In the genomic region with DNA sequence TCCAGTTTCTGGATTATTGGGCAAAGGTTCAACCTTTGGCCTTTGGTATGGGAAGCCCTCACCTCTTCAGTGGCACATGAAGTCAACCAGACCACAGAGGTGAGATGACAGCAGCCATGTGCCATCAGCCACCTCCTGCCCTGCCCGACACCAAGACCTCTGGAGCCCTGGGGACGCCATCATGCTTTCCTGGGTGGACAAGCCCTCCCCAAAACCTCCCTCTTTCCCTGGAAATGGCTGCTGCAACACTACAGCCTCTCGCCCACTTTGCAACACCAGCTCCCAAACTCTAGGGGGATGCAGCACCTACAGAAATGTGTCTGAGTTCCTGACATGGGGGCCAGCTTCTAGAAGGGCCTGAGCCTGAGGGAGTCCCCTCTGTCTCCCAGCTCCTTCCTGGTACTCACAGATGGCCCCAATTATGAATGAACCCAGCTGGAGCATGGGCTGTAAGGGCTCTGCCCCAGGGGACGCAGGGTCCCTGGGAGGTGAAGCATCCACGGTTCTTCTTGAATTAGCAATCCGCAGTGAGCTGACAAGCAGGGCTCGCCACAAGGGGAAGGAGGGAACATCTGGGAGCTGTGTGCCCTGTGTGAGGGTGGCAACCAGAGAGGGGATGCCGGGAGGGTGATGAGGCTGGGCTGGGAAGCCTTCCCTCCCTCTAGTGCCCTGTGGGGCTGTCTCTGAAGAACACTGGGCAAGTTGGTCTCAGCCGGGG, we compare ENCODE assay signal across 2 cellular contexts.
TF ChIP-seq lines count a peak whose summit lies in the region.

No MANE protein-coding gene starts in this region.

TF ChIP-seq in GM23338, 12 proteins besides CTCF, POLR2A, EP300 and RAD21 (continued from another document):
- TF ChIP-seq STAT1 (IDR thresholded peaks at IDR 0.05; ENCODE audit: unreplicated experiment) (no peak), CREB1 (CRISPR knock-in tag; IDR thresholded peaks at IDR 0.05; ENCODE audit: low read depth) (no peak)

TF ChIP-seq in WTC11, 78 proteins besides CTCF, POLR2A, EP300 and RAD21 (continued from another document):
- no peak for TF ChIP-seq NFE2L1 (CRISPR knock-in tag; IDR thresholded peaks at IDR 0.05)
- TF ChIP-seq, protein P1, sequence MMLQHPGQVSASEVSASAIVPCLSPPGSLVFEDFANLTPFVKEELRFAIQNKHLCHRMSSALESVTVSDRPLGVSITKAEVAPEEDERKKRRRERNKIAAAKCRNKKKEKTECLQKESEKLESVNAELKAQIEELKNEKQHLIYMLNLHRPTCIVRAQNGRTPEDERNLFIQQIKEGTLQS (CRISPR knock-in tag; conservative IDR thresholded peaks at IDR 0.05) = no peak
- no peak for TF ChIP-seq EMX1 (CRISPR knock-in tag; IDR thresholded peaks at IDR 0.05)
- TF ChIP-seq, protein P2, sequence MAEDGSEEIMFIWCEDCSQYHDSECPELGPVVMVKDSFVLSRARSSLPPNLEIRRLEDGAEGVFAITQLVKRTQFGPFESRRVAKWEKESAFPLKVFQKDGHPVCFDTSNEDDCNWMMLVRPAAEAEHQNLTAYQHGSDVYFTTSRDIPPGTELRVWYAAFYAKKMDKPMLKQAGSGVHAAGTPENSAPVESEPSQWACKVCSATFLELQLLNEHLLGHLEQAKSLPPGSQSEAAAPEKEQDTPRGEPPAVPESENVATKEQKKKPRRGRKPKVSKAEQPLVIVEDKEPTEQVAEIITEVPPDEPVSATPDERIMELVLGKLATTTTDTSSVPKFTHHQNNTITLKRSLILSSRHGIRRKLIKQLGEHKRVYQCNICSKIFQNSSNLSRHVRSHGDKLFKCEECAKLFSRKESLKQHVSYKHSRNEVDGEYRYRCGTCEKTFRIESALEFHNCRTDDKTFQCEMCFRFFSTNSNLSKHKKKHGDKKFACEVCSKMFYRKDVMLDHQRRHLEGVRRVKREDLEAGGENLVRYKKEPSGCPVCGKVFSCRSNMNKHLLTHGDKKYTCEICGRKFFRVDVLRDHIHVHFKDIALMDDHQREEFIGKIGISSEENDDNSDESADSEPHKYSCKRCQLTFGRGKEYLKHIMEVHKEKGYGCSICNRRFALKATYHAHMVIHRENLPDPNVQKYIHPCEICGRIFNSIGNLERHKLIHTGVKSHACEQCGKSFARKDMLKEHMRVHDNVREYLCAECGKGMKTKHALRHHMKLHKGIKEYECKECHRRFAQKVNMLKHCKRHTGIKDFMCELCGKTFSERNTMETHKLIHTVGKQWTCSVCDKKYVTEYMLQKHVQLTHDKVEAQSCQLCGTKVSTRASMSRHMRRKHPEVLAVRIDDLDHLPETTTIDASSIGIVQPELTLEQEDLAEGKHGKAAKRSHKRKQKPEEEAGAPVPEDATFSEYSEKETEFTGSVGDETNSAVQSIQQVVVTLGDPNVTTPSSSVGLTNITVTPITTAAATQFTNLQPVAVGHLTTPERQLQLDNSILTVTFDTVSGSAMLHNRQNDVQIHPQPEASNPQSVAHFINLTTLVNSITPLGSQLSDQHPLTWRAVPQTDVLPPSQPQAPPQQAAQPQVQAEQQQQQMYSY (CRISPR knock-in tag; IDR thresholded peaks at IDR 0.05) = no peak
- no peak for TF ChIP-seq NR1H2 (CRISPR knock-in tag; IDR thresholded peaks at IDR 0.05)
- TF ChIP-seq CBFB (CRISPR knock-in tag; IDR thresholded peaks at IDR 0.05; ENCODE audit: low read depth) = no peak
- no peak for TF ChIP-seq MLX (CRISPR knock-in tag; IDR thresholded peaks at IDR 0.05)
- no peak for TF ChIP-seq FOXJ3 (CRISPR knock-in tag; IDR thresholded peaks at IDR 0.05; ENCODE audit: borderline replicate concordance)
- TF ChIP-seq ZMAT4 (CRISPR knock-in tag; IDR thresholded peaks at IDR 0.05) = no peak
- no peak for TF ChIP-seq ATF1 (CRISPR knock-in tag; IDR thresholded peaks at IDR 0.05)
- TF ChIP-seq CREB1 (CRISPR knock-in tag; IDR thresholded peaks at IDR 0.05) = no peak
- no peak for TF ChIP-seq SOX15 (CRISPR knock-in tag; IDR thresholded peaks at IDR 0.05)
- TF ChIP-seq ZBTB43 (CRISPR knock-in tag; IDR thresholded peaks at IDR 0.05) = no peak
